ENCODE assay signal across 8 cellular contexts in the genomic region with DNA sequence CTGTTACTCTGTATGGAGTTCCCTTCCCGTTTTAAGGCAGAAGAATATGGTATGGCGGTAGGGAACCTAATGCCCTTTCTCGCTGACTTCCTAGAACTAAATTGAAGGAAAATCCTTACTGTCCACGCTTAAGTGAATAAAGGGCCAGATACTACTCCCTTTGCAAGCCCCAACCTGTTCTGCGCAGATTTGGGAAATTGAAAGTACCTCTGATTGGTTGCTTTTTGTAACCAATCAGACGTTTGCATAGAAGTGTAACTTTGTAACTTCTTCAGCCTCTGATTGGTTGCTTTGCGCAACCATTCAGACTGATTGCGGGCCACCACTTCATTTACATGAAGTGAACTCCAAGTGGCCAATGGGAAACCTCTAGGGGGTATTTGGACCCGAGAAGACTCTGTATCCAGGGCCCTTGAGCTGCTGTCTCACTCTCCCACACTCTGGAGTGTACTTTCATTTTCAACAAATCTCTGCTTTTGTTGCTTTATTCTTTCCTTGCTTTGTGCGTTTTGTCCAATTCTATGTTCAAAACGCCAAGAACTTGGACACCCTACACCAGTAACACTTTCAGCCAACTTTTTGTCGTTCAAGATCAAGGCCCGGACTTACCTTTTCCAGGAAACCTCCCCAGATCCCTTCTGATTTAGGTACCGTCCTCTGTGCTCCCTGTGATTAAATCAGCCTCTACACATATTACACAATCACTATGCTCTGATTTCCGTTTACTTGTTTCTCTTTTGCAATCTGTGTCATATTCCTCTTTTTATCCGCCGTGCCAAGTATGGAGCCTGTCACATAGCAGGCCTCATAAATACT. TPM values are rescaled to one million over a fixed set of nuclear protein-coding genes. Genes with fewer than 3 reads are reported as not detected.
DNase-seq lines count a peak whose midpoint lies in the region; ATAC-seq and TF ChIP-seq lines count a peak whose summit lies in the region.

No MANE protein-coding gene starts in this region.

- peaks cover 12% of the 10 kb centered on the region for H3K4me1 ChIP-seq in Caco-2

- H3K4me3 Mint-ChIP-seq in Caco-2 (ENCODE audit: unreplicated experiment) (peak overlapping the region; percentile 99), chondrocyte (ENCODE audit: unreplicated experiment) (peak overlapping the region; percentile 99)
- peak overlapping the region; percentile 91 for H3K4me3 Mint-ChIP-seq in natural killer cell treated with Interleukin-12 subunit alpha and Interleukin-12 subunit beta and Interleukin-15 and Interleukin-18, amount 100 ng/mL, for 72 hours

- POLR2A ChIA-PET in Caco-2 (lab: Charles Lee): interaction anchor here (0.6 kb wide), 1 partner anchor 17 kb away, joined by 5 read pairs; no protein-coding TSS in a partner anchor

- H3K27me3 Mint-ChIP-seq in Caco-2 (ENCODE audit: insufficient read depth, unreplicated experiment): no peaks in the 10 kb centered on the region
- peaks cover 22% of the 10 kb centered on the region for H3K27me3 Mint-ChIP-seq in chondrocyte (ENCODE audit: low read depth)
- no peaks in the 10 kb centered on the region for H3K27me3 Mint-ChIP-seq in natural killer cell treated with Interleukin-12 subunit alpha and Interleukin-12 subunit beta and Interleukin-15 and Interleukin-18, amount 100 ng/mL, for 72 hours

- peaks cover 21% of the 10 kb centered on the region for H3K4me1 Mint-ChIP-seq in Caco-2 (ENCODE audit: low read depth, unreplicated experiment)
- H3K4me1 Mint-ChIP-seq in chondrocyte (ENCODE audit: low read depth): peaks cover 30% of the 10 kb centered on the region
- peaks cover 27 to 39% of the 10 kb centered on the region in 2 donors for H3K4me1 Mint-ChIP-seq in natural killer cell treated with Interleukin-12 subunit alpha and Interleukin-12 subunit beta and Interleukin-15 and Interleukin-18, amount 100 ng/mL, for 72 hours (ENCODE audit: low read depth in 2 of 2)

- peak overlapping the region; percentile 96 for H3K27ac Mint-ChIP-seq in Caco-2 (ENCODE audit: unreplicated experiment)
- no peak overlapping the region for H3K27ac Mint-ChIP-seq in chondrocyte (ENCODE audit: unreplicated experiment)
- H3K27ac Mint-ChIP-seq in natural killer cell treated with Interleukin-12 subunit alpha and Interleukin-12 subunit beta and Interleukin-15 and Interleukin-18, amount 100 ng/mL, for 72 hours: peak overlapping the region; percentile 86 to 95

- ATAC-seq in natural killer cell treated with Interleukin-12 subunit alpha and Interleukin-12 subunit beta and Interleukin-15 and Interleukin-18, amount 100 ng/mL, for 72 hours: no peak
- no peak for ATAC-seq in GM21737 (IDR thresholded peaks at IDR 0.05; ENCODE audit: unreplicated experiment)
- ATAC-seq in HG02884 (IDR thresholded peaks at IDR 0.05; ENCODE audit: unreplicated experiment): no peak

- CTCF ChIA-PET in Caco-2 (lab: Charles Lee): interaction anchor here (0.6 kb wide), 1 partner anchor 720 kb away, joined by 7 read pairs; a partner anchor contains a TSS

- no peaks in the 10 kb centered on the region for H3K27me3 ChIP-seq in Caco-2 (replicated peaks; ENCODE audit: control insufficient read depth, insufficient read depth, low read length)

- no peaks in the 10 kb centered on the region for H3K36me3 ChIP-seq in Caco-2 (ENCODE audit: control insufficient read depth, insufficient read depth, low read length)

- DNase-seq in Caco-2 (no peak), NCI-H2029 treated with DMSO at 0.1 percent for 48 hours (lab: John Stamatoyannopoulos, UW) (peak; percentile 11), chondrocyte (ENCODE audit: low spot score) (no peak), posterior cingulate gyrus (no peak), NCI-H1417 (lab: John Stamatoyannopoulos, UW) (no peak)
- no peak for DNase-seq in natural killer cell treated with Interleukin-12 subunit alpha and Interleukin-12 subunit beta and Interleukin-15 and Interleukin-18, amount 100 ng/mL, for 72 hours (ENCODE audit: low spot score)

- TF ChIP-seq CTCF in Caco-2 (IDR thresholded peaks at IDR 0.05; ENCODE audit: insufficient read depth in 1 of 2, low read depth in 1 of 2, low read length in 1 of 2, severe bottlenecking in 1 of 2, unreplicated experiment in 1 of 2) (no peak), chondrocyte (IDR thresholded peaks at IDR 0.05) (no peak)

- intact Hi-C loops in Caco-2 (cut with micrococcal nuclease; ENCODE audit: unreplicated experiment): no loop called here
- intact Hi-C loops in posterior cingulate gyrus (cut with DNase I): no loop called here

- TSS peak; percentile 51 for BruUV-seq in Caco-2 (replicated peaks; lab: Mats Ljungman, UMichigan)

- H3K4me3 ChIP-seq in Caco-2 (ENCODE audit: low read depth, low read length): peak overlapping the region; percentile 96

- peaks cover 32% of the 10 kb centered on the region for H3K36me3 Mint-ChIP-seq in Caco-2 (ENCODE audit: insufficient read depth, unreplicated experiment)
- no peaks in the 10 kb centered on the region for H3K36me3 Mint-ChIP-seq in chondrocyte (ENCODE audit: low read depth)
- peaks cover 11% of the 10 kb centered on the region for H3K36me3 Mint-ChIP-seq in natural killer cell treated with Interleukin-12 subunit alpha and Interleukin-12 subunit beta and Interleukin-15 and Interleukin-18, amount 100 ng/mL, for 72 hours

- H3K9me3 Mint-ChIP-seq in Caco-2 (ENCODE audit: unreplicated experiment): no peaks in the 10 kb centered on the region
- H3K9me3 Mint-ChIP-seq in chondrocyte (ENCODE audit: low read depth): peaks cover 4% of the 10 kb centered on the region
- peaks cover 3% of the 10 kb centered on the region for H3K9me3 Mint-ChIP-seq in natural killer cell treated with Interleukin-12 subunit alpha and Interleukin-12 subunit beta and Interleukin-15 and Interleukin-18, amount 100 ng/mL, for 72 hours

- no peaks in the 10 kb centered on the region for H3K9me3 ChIP-seq in Caco-2

RNA-seq across cellular contexts. Expression of a gene that starts 1.0 kb away (rescaled TPM):
- total RNA-seq in Caco-2 (2022) (66.2 and 78.0 TPM in 2 replicates), chondrocyte (49.9 to 53.1 TPM (median 50.8 TPM) in 3 replicates)
- total RNA-seq in natural killer cell treated with Interleukin-12 subunit alpha and Interleukin-12 subunit beta and Interleukin-15 and Interleukin-18, amount 100 ng/mL, for 72 hours: 10 to 100 TPM; 58.8 to 78.1 TPM

RNA-seq across cellular contexts. Expression of a gene that starts 47.4 kb away (rescaled TPM):
- total RNA-seq in Caco-2 (2022) (0.23 and 0.36 TPM in 2 replicates), chondrocyte (0.10 to 0.24 TPM in 2 of 3 replicates, not detected in the other)
- 1 to 10 TPM in 1 of 2 donors, under 1 TPM in 1; 0.90 to 1.4 TPM for total RNA-seq in natural killer cell treated with Interleukin-12 subunit alpha and Interleukin-12 subunit beta and Interleukin-15 and Interleukin-18, amount 100 ng/mL, for 72 hours

RNA-seq across cellular contexts. Expression of a gene that starts 56.1 kb away (rescaled TPM):
- total RNA-seq in Caco-2 (2022) (54.7 and 57.1 TPM in 2 replicates), chondrocyte (44.6 to 49.0 TPM (median 47.9 TPM) in 3 replicates)
- total RNA-seq in natural killer cell treated with Interleukin-12 subunit alpha and Interleukin-12 subunit beta and Interleukin-15 and Interleukin-18, amount 100 ng/mL, for 72 hours: 10 to 100 TPM; 38.8 to 41.0 TPM
